8 cellular contexts compared by ENCODE assay signal in the genomic region with DNA sequence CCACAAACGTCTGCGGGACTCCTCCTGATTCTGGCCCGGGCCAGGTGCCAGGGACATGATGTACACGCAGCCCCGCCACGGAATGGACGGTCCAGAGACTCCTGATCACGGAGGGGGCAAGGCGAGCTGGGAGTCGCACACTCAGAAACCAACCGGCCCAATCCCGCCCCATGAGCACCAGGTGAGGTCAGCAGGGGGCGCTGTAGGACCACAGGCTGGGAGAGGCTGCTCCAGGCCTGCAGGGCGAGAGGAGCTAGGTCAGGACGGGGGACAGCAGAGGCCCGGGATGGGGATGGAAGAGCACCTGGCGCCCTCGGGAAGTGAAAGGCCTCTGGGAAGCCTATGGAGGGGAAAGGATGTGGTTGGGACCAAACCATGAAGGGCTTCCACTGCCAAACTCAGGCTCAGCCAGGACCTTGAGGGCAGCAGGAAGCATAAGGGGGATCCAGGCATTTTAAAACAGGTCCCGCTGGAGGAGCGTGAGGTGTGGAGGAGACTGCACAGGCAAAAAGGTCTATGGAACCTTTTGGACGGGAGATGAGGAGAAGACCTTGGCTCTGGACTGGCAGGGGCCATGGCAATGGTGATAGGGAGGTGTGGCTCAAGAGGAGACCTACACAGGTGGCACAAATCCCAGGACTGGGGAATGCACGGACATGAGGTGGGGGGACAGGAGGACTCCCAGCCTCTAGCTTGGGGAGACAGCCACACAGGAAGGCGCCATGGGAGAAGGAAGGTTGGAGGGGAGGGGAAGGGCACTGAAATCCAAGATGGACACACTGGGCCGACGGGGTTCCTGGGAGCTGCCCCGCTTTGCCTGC.
DNase-seq lines count a peak whose midpoint lies in the region; ATAC-seq lines count a peak whose summit lies in the region.

No MANE protein-coding gene starts in this region.

- ATAC-seq in HG02852 (IDR thresholded peaks at IDR 0.05; ENCODE audit: unreplicated experiment) = peak; percentile 76

- H3K27ac ChIP-seq in caudate nucleus (ENCODE audit: low read depth, low read length) = no peak overlapping the region

- DNase-seq in NCI-H1417 (lab: John Stamatoyannopoulos, UW) = peak; percentile 51 to 88 (median 64)
- no peak for DNase-seq in NCI-H1417 treated with DMSO at 0.1 percent for 48 hours (lab: John Stamatoyannopoulos, UW)
- peak; percentile 36 for DNase-seq in NCI-H2171 treated with DMSO at 0.1 percent for 48 hours (lab: John Stamatoyannopoulos, UW)
- DNase-seq in activated CD4-positive, CD25-positive, alpha-beta regulatory T cell treated with anti-CD3 and anti-CD28 coated beads, Interleukin-2, amount 50 U/mL, for 16 hours (ENCODE audit: low read depth, low spot score) = peak; percentile 50
- peak in 55 of 61 donors; percentile 3 to 76 (median 42) for DNase-seq in caudate nucleus (lab: John Stamatoyannopoulos, UW)
- peak; percentile 85 for DNase-seq in left kidney (ENCODE audit: low read depth, low spot score)
- DNase-seq in stimulated activated CD4-positive, alpha-beta T cell treated with anti-CD3 and anti-CD28 coated beads, Interleukin-4, amount 100 ng/mL, for 4 hours = peak; percentile 50 to 79
